ENCODE assay signal across 33 cellular contexts in the genomic region with DNA sequence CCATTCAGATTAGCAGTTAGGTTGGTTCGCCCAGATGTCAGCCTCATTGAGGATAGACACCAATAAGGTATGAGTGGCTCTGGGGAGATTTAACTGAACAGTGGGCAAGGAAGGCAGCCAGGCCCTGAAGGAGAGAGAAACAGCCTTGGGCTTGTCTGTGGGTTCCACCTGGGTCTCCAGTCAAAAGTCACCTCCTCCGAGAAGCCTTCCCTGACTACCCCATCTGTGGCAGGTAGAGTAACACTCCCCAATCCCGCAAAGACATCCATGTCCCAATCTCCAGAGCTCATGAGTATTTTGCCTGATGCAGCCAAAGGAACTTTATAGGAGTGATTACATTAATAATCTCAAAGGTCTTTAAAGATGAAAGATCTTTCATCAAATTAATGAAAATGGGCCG. TPM values are rescaled to one million over a fixed set of nuclear protein-coding genes. Genes with fewer than 3 reads are reported as not detected.
"Had no signal": no experiment of that assay in that cellular context is flagged by ENCODE, and none has a peak within 500 bp of the region (broad histone marks: within the 10 kb centered on the region; RNA-seq: fewer than 3 reads in every experiment).

No MANE protein-coding gene starts in this region.

- H3K9me3 ChIP-seq: gastrocnemius medialis, neutrophil, suprapubic skin, transverse colon, uterus had no signal

- H3K9ac ChIP-seq: parathyroid adenoma had no signal

- H3K4me1 ChIP-seq: gastrocnemius medialis, parathyroid adenoma, suprapubic skin, transverse colon, upper lobe of right lung, uterus had no signal

- H2AFZ ChIP-seq: parathyroid adenoma had no signal

- H3K36me3 Mint-ChIP-seq: mesothelial cell of epicardium had no signal

- DNase-seq: effector CD8-positive, alpha-beta T cell; endodermal cell; foreskin fibroblast; gastrocnemius medialis; head of caudate nucleus; kidney; mesenchymal stem cell; mucosa of descending colon; naive B cell; stimulated activated CD4-positive, alpha-beta T cell treated with anti-CD3 and anti-CD28 coated beads, Interleukin-12 subunit alpha, Interleukin-12 subunit beta, amount 100 ng/mL, for 4 hours; stimulated activated CD4-positive, alpha-beta T cell treated with anti-CD3 and anti-CD28 coated beads, Interleukin-1b, Interleukin-23, amount 100 ng/mL, for 48 hours; stimulated activated CD4-positive, alpha-beta T cell treated with anti-CD3 and anti-CD28 coated beads, Interleukin-4, amount 100 ng/mL, for 1 hour; stimulated activated CD8-positive, alpha-beta memory T cell treated with anti-CD3 and anti-CD28 coated beads, Interleukin-4, amount 100 ng/mL, for 48 hours; stimulated activated naive CD4-positive, alpha-beta T cell; stimulated activated naive CD8-positive, alpha-beta T cell treated with anti-CD3 and anti-CD28 coated beads, Interleukin-15, amount 100 ng/mL, for 72 hours; transverse colon; upper lobe of right lung; uterus had no signal

- H3K36me3 ChIP-seq: gastrocnemius medialis, neutrophil, suprapubic skin, transverse colon, upper lobe of right lung, uterus had no signal

- H3K27me3 Mint-ChIP-seq: naive B cell; natural killer cell treated with Interleukin-12 subunit alpha and Interleukin-12 subunit beta and Interleukin-15 and Interleukin-18, amount 100 ng/mL, for 72 hours had no signal

- H3K9me3 Mint-ChIP-seq: natural killer cell treated with Interleukin-12 subunit alpha and Interleukin-12 subunit beta and Interleukin-15 and Interleukin-18, amount 100 ng/mL, for 72 hours had no signal

- H3K4me2 ChIP-seq: smooth muscle cell had no signal

- H3K27ac Mint-ChIP-seq: endodermal cell; mesothelial cell of epicardium; naive B cell; natural killer cell treated with Interleukin-12 subunit alpha and Interleukin-12 subunit beta and Interleukin-15 and Interleukin-18, amount 100 ng/mL, for 72 hours; progenitor cell of endocrine pancreas; stimulated activated naive CD8-positive, alpha-beta T cell treated with anti-CD3 and anti-CD28 coated beads, Interleukin-15, amount 100 ng/mL, for 72 hours had no signal

- H3K4me3 Mint-ChIP-seq: endodermal cell; mesothelial cell of epicardium; naive B cell; natural killer cell treated with Interleukin-12 subunit alpha and Interleukin-12 subunit beta and Interleukin-15 and Interleukin-18, amount 100 ng/mL, for 72 hours; neural crest cell; stimulated activated naive CD8-positive, alpha-beta T cell treated with anti-CD3 and anti-CD28 coated beads, Interleukin-15, amount 100 ng/mL, for 72 hours had no signal

- H3K79me2 ChIP-seq: parathyroid adenoma had no signal

- ATAC-seq: esophagus mucosa; gastrocnemius medialis; left lobe of liver; mucosa of descending colon; natural killer cell treated with Interleukin-12 subunit alpha and Interleukin-12 subunit beta and Interleukin-15 and Interleukin-18, amount 100 ng/mL, for 72 hours; sciatic nerve; stimulated activated naive CD8-positive, alpha-beta T cell treated with anti-CD3 and anti-CD28 coated beads, Interleukin-15, amount 100 ng/mL, for 72 hours; upper lobe of right lung had no signal

- H3K27me3 ChIP-seq: uterus had no signal

- H3K27ac ChIP-seq: epithelial cell of prostate, gastrocnemius medialis, neutrophil, parathyroid adenoma, suprapubic skin, transverse colon, upper lobe of right lung, uterus had no signal

- FAIRE-seq: kidney had no signal

- H3K4me1 Mint-ChIP-seq: endodermal cell; mesothelial cell of epicardium; stimulated activated naive CD8-positive, alpha-beta T cell treated with anti-CD3 and anti-CD28 coated beads, Interleukin-15, amount 100 ng/mL, for 72 hours had no signal

- H3K4me3 ChIP-seq: gastrocnemius medialis, mucosa of descending colon, smooth muscle cell, suprapubic skin, transverse colon, upper lobe of right lung, uterus had no signal

RNA-seq across cellular contexts. Expression of gene EBI3, which starts 9.5 kb away (rescaled TPM):
- total RNA-seq: endodermal cell, neural crest cell, progenitor cell of endocrine pancreas had no signal

RNA-seq across cellular contexts. Expression of gene SHD, which starts 40.2 kb away (rescaled TPM):
- total RNA-seq: esophagus mucosa; glomerular endothelial cell; kidney; lower leg skin; lung microvascular endothelial cell; natural killer cell treated with Interleukin-12 subunit alpha and Interleukin-12 subunit beta and Interleukin-15 and Interleukin-18, amount 100 ng/mL, for 72 hours; sciatic nerve; smooth muscle cell; suprapubic skin; upper lobe of right lung had no signal
- polyA plus RNA-seq: smooth muscle cell had no signal

RNA-seq across cellular contexts. Expression of gene ANKRD24, which starts 56.3 kb away (rescaled TPM):
- total RNA-seq: smooth muscle cell had no signal
